In the genomic region with DNA sequence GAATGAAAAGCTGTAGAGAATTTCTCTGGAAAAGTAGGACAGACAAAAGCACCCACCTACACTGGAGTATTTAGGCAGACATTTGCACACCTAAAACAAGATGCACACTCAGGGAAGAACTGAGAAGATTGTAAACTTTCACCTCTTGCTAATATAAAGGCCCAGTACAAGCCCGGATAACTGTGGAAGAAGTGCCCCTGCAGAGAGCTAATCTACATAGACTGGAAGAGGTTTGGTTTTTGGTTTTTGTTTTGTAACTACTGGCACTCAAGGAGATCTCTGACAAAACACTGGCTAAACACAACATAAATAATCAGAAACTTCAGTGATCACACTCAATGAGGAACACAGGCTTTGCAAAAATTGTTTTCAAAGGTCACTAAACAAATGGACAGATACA, we compare ENCODE assay signal across 15 cellular contexts.
DNase-seq lines count a peak whose midpoint lies in the region; ATAC-seq, FAIRE-seq and TF ChIP-seq lines count a peak whose summit lies in the region.
"Had no signal": no experiment of that assay in that cellular context is flagged by ENCODE, and none has a peak within 500 bp of the region (broad histone marks: within the 10 kb centered on the region; RNA-seq: fewer than 3 reads in every experiment).

No MANE protein-coding gene starts in this region.

- H3K4me1 Mint-ChIP-seq in nephron progenitor cell, result no peaks in the 10 kb centered on the region
- H3K4me1 Mint-ChIP-seq: CD8-positive, alpha-beta memory T cell; IgD-negative memory B cell had no signal

- H3K4me3 ChIP-seq in DND-41 (ENCODE audit: low read depth in 1 of 2, low read length in 2 of 2) (no peak overlapping the region), HUES64 (ENCODE audit: low read length) (no peak overlapping the region)

- peak overlapping the region; percentile 8 for H2AFZ ChIP-seq in DND-41 (ENCODE audit: low read depth, low read length)

- WGBS in HUES64, result 0% methylated on average over 1 of the region's 1 CpG

- peak overlapping the region; percentile 14 for H3K27ac Mint-ChIP-seq in nephron progenitor cell
- H3K27ac Mint-ChIP-seq: CD8-positive, alpha-beta memory T cell; IgD-negative memory B cell had no signal

- no peaks in the 10 kb centered on the region for H3K79me2 ChIP-seq in DND-41 (ENCODE audit: insufficient read depth, low read length)

- H4K20me1 ChIP-seq in DND-41 (ENCODE audit: insufficient read depth, low read length), result no peaks in the 10 kb centered on the region

- no peak for TF ChIP-seq POLR2A in H54 (IDR thresholded peaks at IDR 0.05; ENCODE audit: low read depth, low read length)

- H3K27ac ChIP-seq in DND-41 (ENCODE audit: low read length), result no peak overlapping the region
- H3K27ac ChIP-seq in HUES64 (ENCODE audit: low read depth, low read length), result peak overlapping the region; percentile 58
- H3K27ac ChIP-seq: 22Rv1 had no signal

- no peak overlapping the region for H3K4me2 ChIP-seq in DND-41 (ENCODE audit: insufficient read depth, low read length)

- FAIRE-seq in H54 (lab: Jason Lieb, UNC), result no peak
- FAIRE-seq: GM19239 had no signal

- H3K4me1 ChIP-seq in DND-41 (ENCODE audit: insufficient read depth, low read length) (peaks cover 12% of the 10 kb centered on the region), HUES64 (ENCODE audit: insufficient read depth, low read length) (peaks cover 18% of the 10 kb centered on the region)
- H3K4me1 ChIP-seq: Caco-2 had no signal

- no peaks in the 10 kb centered on the region for H3K36me3 Mint-ChIP-seq in nephron progenitor cell (ENCODE audit: low read depth)
- H3K36me3 Mint-ChIP-seq: CD8-positive, alpha-beta memory T cell; IgD-negative memory B cell had no signal

- no peak overlapping the region for H3K4me3 Mint-ChIP-seq in nephron progenitor cell
- H3K4me3 Mint-ChIP-seq: CD8-positive, alpha-beta memory T cell; IgD-negative memory B cell had no signal

- peaks cover 10% of the 10 kb centered on the region for H3K9me3 Mint-ChIP-seq in nephron progenitor cell

- H3K27me3 ChIP-seq in DND-41 (ENCODE audit: insufficient read depth, low read length, poor library complexity), result no peaks in the 10 kb centered on the region
- no peaks in the 10 kb centered on the region for H3K27me3 ChIP-seq in HUES64 (ENCODE audit: insufficient read depth, low read length)

- DNase-seq in DND-41, result no peak
- DNase-seq in iPS DF 4.7 (ENCODE audit: extremely low read depth, low spot score), result peak; percentile 11
- no peak for DNase-seq in nephron progenitor cell
- no peak for DNase-seq in mucosa of gallbladder (ENCODE audit: low spot score)
- DNase-seq in H54 (ENCODE audit: insufficient read length, low spot score), result no peak
- DNase-seq in ureter (ENCODE audit: low spot score), result no peak
- DNase-seq: Caco-2; CD8-positive, alpha-beta memory T cell; GF-D8; GOT3 had no signal

- H3K27me3 Mint-ChIP-seq in nephron progenitor cell (ENCODE audit: low read depth, poor library complexity), result no peaks in the 10 kb centered on the region
- H3K27me3 Mint-ChIP-seq: CD8-positive, alpha-beta memory T cell had no signal

- TF ChIP-seq CTCF in DND-41 (IDR thresholded peaks at IDR 0.05; ENCODE audit: borderline replicate concordance, extremely low read depth, low read length, poor library complexity, severe bottlenecking) (no peak), nephron progenitor cell (IDR thresholded peaks at IDR 0.05) (no peak)

- H3K9me3 ChIP-seq in DND-41 (ENCODE audit: insufficient read depth, low read length, severe bottlenecking) (peaks cover 30% of the 10 kb centered on the region), HUES64 (ENCODE audit: insufficient read depth, low read depth, low read length) (0 out of 2 replicates have a peak, but pooled peaks cover 2% of the 10 kb centered on the region)

- H3K36me3 ChIP-seq in DND-41 (ENCODE audit: insufficient read depth, low read length), result no peaks in the 10 kb centered on the region
- no peaks in the 10 kb centered on the region for H3K36me3 ChIP-seq in HUES64 (ENCODE audit: insufficient read depth, low read length)

- no peak overlapping the region for H3K9ac ChIP-seq in DND-41 (ENCODE audit: low read depth, low read length)
- H3K9ac ChIP-seq in HUES64 (ENCODE audit: low read depth, low read length), result no peak overlapping the region

- ATAC-seq in DND-41 (ENCODE audit: insufficient read depth, low read depth) (no peak), GM21723 (IDR thresholded peaks at IDR 0.05; ENCODE audit: unreplicated experiment) (no peak)
